ENCODE assay signal across 8 cellular contexts in genomic region chr15:101277038-101277822, GRCh38. TPM values are rescaled to one million over a fixed set of nuclear protein-coding genes. Genes with fewer than 3 reads are reported as not detected.
DNase-seq lines count a peak whose midpoint lies in the region; ATAC-seq, FAIRE-seq and TF ChIP-seq lines count a peak whose summit lies in the region.

Gene SELENOS (minus strand): TSS chr15:101277485. CDS start chr15:101277417, 68 bp downstream.

- H3K27me3 Mint-ChIP-seq in central memory CD8-positive, alpha-beta T cell = no peaks in the 10 kb centered on the region

- in situ Hi-C loops in ACHN (cut with HindIII; ENCODE audit: low pct_ligation_motif_present, low pct_unique_long_range_greater_than_20kb, low sequenced_read_pairs) = no loop called here

- no peak for FAIRE-seq in keratinocyte (lab: Jason Lieb, UNC)

- H3K4me3 ChIP-seq in keratinocyte (ENCODE audit: control insufficient read depth in 2 of 3, extremely low read depth in 1 of 3, insufficient read depth in 2 of 3, low read depth in 1 of 3, low read length in 3 of 3) = peak within 1 kb of the TSS; percentile 67 to 88 (median 85)

- peaks cover 4% of the 10 kb centered on the region for H4K20me1 ChIP-seq in keratinocyte (ENCODE audit: control insufficient read depth, extremely low read depth, insufficient read depth, low read length)

- H3K4me1 Mint-ChIP-seq in central memory CD8-positive, alpha-beta T cell = peaks cover 15% of the 10 kb centered on the region

- peak within 1 kb of the TSS; percentile 79 for H3K4me2 ChIP-seq in keratinocyte (ENCODE audit: control insufficient read depth, extremely low read depth, insufficient read depth, low read depth, low read length)

- H3K36me3 Mint-ChIP-seq in central memory CD8-positive, alpha-beta T cell (ENCODE audit: insufficient read depth) = peaks cover 56% of the 10 kb centered on the region

- H3K9me1 ChIP-seq in keratinocyte (ENCODE audit: control insufficient read depth, extremely low read depth, insufficient read depth, low read length) = no peaks in the 10 kb centered on the region

- DNase-seq in ACHN (peak; percentile 86), NCI-H2196 treated with DMSO at 0.1 percent for 48 hours (lab: John Stamatoyannopoulos, UW; ENCODE audit: unreplicated experiment) (peak; percentile 55), keratinocyte (ENCODE audit: low read depth, low spot score) (no peak)
- DNase-seq in activated CD4-positive, CD25-positive, alpha-beta regulatory T cell treated with anti-CD3 and anti-CD28 coated beads, Interleukin-2, amount 50 U/mL, for 72 hours = peak; percentile 91
- DNase-seq in central memory CD8-positive, alpha-beta T cell (ENCODE audit: low spot score in 2 of 2) = peak; percentile 69 to 72
- peak; percentile 72 to 89 for DNase-seq in stimulated activated CD4-positive, alpha-beta T cell treated with anti-CD3 and anti-CD28 coated beads, Interleukin-15, amount 100 ng/mL, for 1 hour (ENCODE audit: low read depth in 1 of 2, low spot score in 1 of 2)

- H3K36me3 ChIP-seq in keratinocyte (ENCODE audit: control insufficient read depth in 2 of 2, extremely low read depth in 1 of 2, insufficient read depth in 2 of 2, low read length in 2 of 2) = peaks cover 28 to 36% of the 10 kb centered on the region in 2 experiments

- peak within 1 kb of the TSS; percentile 93 for H3K27ac Mint-ChIP-seq in central memory CD8-positive, alpha-beta T cell (ENCODE audit: low read depth)

- H3K9me3 ChIP-seq in keratinocyte (ENCODE audit: control insufficient read depth, low read depth, low read length) = no peaks in the 10 kb centered on the region

- ATAC-seq in GM18858 (IDR thresholded peaks at IDR 0.05; ENCODE audit: unreplicated experiment) = peak; percentile 61
- peak; percentile 89 for ATAC-seq in HG03064 (IDR thresholded peaks at IDR 0.05; ENCODE audit: low read depth, unreplicated experiment)
- peak; percentile 95 for ATAC-seq in central memory CD8-positive, alpha-beta T cell (replicated peaks; ENCODE audit: extremely low read depth, poor library complexity, severe bottlenecking)

- TF ChIP-seq CTCF in keratinocyte (optimal IDR thresholded peaks at IDR 0.05 in 1 of 3, IDR thresholded peaks at IDR 0.05 in 1 of 3, conservative IDR thresholded peaks at IDR 0.05 in 1 of 3; ENCODE audit: extremely low read depth in 1 of 3, insufficient read depth in 2 of 3, low read length in 3 of 3) = no peak

- peak within 1 kb of the TSS; percentile 80 for H3K27ac ChIP-seq in keratinocyte (ENCODE audit: control insufficient read depth, insufficient read depth, low read length)

- no peaks in the 10 kb centered on the region for H3K27me3 ChIP-seq in keratinocyte (ENCODE audit: control insufficient read depth, extremely low read depth, insufficient read depth, low read length)

- H2AFZ ChIP-seq in keratinocyte (ENCODE audit: control insufficient read depth, low read length) = peak within 1 kb of the TSS; percentile 39

- peak within 1 kb of the TSS; percentile 93 for H3K9ac ChIP-seq in keratinocyte (ENCODE audit: control insufficient read depth, extremely low read depth, insufficient read depth, low read length)

- H3K4me1 ChIP-seq in keratinocyte (ENCODE audit: control insufficient read depth, extremely low read depth, insufficient read depth, low read length) = peaks cover 5% of the 10 kb centered on the region

- peaks cover 31% of the 10 kb centered on the region for H3K79me2 ChIP-seq in keratinocyte (ENCODE audit: control insufficient read depth, insufficient read depth, low read length)

- dilution Hi-C loops in keratinocyte (cut with MboI; ENCODE audit: extremely low pct_ligation_motif_present, low sequenced_read_pairs) = no loop called here

- peak within 1 kb of the TSS; percentile 96 for H3K4me3 Mint-ChIP-seq in central memory CD8-positive, alpha-beta T cell

- H3K9me3 Mint-ChIP-seq in central memory CD8-positive, alpha-beta T cell = no peaks in the 10 kb centered on the region

RNA-seq across cellular contexts. Expression of gene SELENOS, which starts in this region (rescaled TPM):
- polyA plus RNA-seq in keratinocyte = 56.3 to 82.2 TPM (median 76.8 TPM) in 3 replicates
- polyA plus RNA-seq in keratinocyte (2011; ENCODE audit: low read depth) = 175 TPM
- 54.9 and 69.2 TPM in 2 replicates for polyA plus RNA-seq in keratinocyte (2011; cell fraction: cytosol; rRNA removed)
- 65.6 and 96.4 TPM in 2 replicates for polyA plus RNA-seq in keratinocyte (2011; cell fraction: nucleus; rRNA removed)
- polyA plus RNA-seq in keratinocyte (2012; ENCODE audit: low replicate concordance) = 55.9 and 57.6 TPM in 2 replicates
- polyA minus RNA-seq in keratinocyte = 11.6 to 29.9 TPM (median 25.8 TPM) in 3 replicates
- 39.3 TPM for polyA minus RNA-seq in keratinocyte (2011; cell fraction: cytosol; rRNA and poly(A)+ RNA removed)
- polyA minus RNA-seq in keratinocyte (2011; cell fraction: nucleus; rRNA and poly(A)+ RNA removed) = 17.4 and 19.2 TPM in 2 replicates
